Comparison of ENCODE assay signal across 17 cellular contexts in the genomic region with DNA sequence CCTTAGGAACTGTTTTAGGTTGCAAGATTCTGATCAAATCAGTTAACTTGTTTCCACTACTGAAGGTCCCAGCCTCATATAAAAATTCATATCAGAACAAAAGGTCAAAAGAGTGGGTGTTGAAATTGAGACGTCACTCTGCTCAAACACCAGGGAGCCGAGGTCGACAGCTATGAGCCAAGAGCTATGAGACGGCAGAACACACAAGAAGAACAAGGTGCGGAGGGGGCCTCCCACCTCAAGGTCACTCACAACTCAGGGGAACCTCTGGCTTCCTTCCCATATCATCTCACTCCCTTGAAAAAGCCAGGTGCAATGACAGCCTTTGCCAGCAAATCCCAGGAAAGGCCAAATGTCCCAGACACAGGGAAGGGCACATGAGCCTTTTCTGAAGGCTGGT. TPM values are rescaled to one million over a fixed set of nuclear protein-coding genes. Genes with fewer than 3 reads are reported as not detected.
DNase-seq lines count a peak whose midpoint lies in the region; ATAC-seq, FAIRE-seq and TF ChIP-seq lines count a peak whose summit lies in the region.
"Had no signal": no experiment of that assay in that cellular context is flagged by ENCODE, and none has a peak within 500 bp of the region (broad histone marks: within the 10 kb centered on the region; RNA-seq: fewer than 3 reads in every experiment).

No MANE protein-coding gene starts in this region.

- H3K4me1 ChIP-seq in A549 (peaks cover 22% of the 10 kb centered on the region), Peyer's patch (no peaks in the 10 kb centered on the region), gastroesophageal sphincter (no peaks in the 10 kb centered on the region), muscle layer of duodenum (ENCODE audit: control insufficient read depth in 1 of 2, insufficient read depth in 2 of 2, low read length in 2 of 2) (no peaks in the 10 kb centered on the region), Karpas-422 (ENCODE audit: low read length) (no peaks in the 10 kb centered on the region)

- no peak for TF ChIP-seq CTCF in A549 (IDR thresholded peaks at IDR 0.05)
- TF ChIP-seq CTCF in Peyer's patch (IDR thresholded peaks at IDR 0.05), result no peak
- no peak for TF ChIP-seq CTCF in gastroesophageal sphincter (IDR thresholded peaks at IDR 0.05)

- 24% methylated on average over 5 of the region's 5 CpGs for WGBS in A549 (ENCODE audit: missing lambda C conversion rate)
- WGBS in gastroesophageal sphincter (ENCODE audit: low coverage in 1 of 2), 2 donors, result 72% methylated on average over 4 of the region's 5 CpGs; no CpG with 5 or more reads in 1 of the 2 donors

- no peaks in the 10 kb centered on the region for H4K20me1 ChIP-seq in Karpas-422 (ENCODE audit: insufficient read depth, low read depth, low read length)

- H3K27ac ChIP-seq in A549 (peak overlapping the region; percentile 69 to 81), Peyer's patch (peak overlapping the region in 3 of 4 donors; percentile 77 to 96 (median 81)), gastroesophageal sphincter (no peak overlapping the region), muscle layer of duodenum (ENCODE audit: low read length) (peak overlapping the region; percentile 74), Karpas-422 (ENCODE audit: low read length) (no peak overlapping the region)

- no peak overlapping the region for H3K4me3 ChIP-seq in A549
- H3K4me3 ChIP-seq in Peyer's patch, result peak overlapping the region in 3 of 4 donors; percentile 7 to 48 (median 40)
- H3K4me3 ChIP-seq in gastroesophageal sphincter, result no peak overlapping the region
- H3K4me3 ChIP-seq in muscle layer of duodenum (ENCODE audit: low read depth in 1 of 2, low read length in 2 of 2), result peak overlapping the region in 1 of 2 donors; percentile 33
- no peak overlapping the region for H3K4me3 ChIP-seq in Karpas-422 (ENCODE audit: low read length)

- CTCF ChIA-PET in A549 (lab: Yijun Ruan, JAX), result interaction anchor here (1.6 to 3.4 kb wide), 3 partner anchors 21 to 63 kb away, joined by 4 to 8 read pairs (median 5); no protein-coding TSS in a partner anchor

- peak in 1 of 2 experiments; percentile 66 for DNase-seq in A549 (ENCODE audit: low read depth in 1 of 2, low spot score in 1 of 2)
- DNase-seq in Peyer's patch, result peak in 1 of 3 donors; percentile 70
- DNase-seq in stimulated activated effector memory CD8-positive, alpha-beta T cell treated with anti-CD3 and anti-CD28 coated beads, Interleukin-12 subunit alpha, Interleukin-12 subunit beta, amount 100 ng/mL, for 72 hours (ENCODE audit: low spot score in 2 of 2), result no peak
- DNase-seq in Karpas-422, result no peak
- DNase-seq: C1 segment of cervical spinal cord, DMS 273 treated with DMSO at 0.1 percent for 48 hours, GDM1, KBM-7, NCI-H2107, NCI-H345, PC-3 had no signal

- no peak for TF ChIP-seq RAD21 in A549 (conservative IDR thresholded peaks at IDR 0.05 in 1 of 2, IDR thresholded peaks at IDR 0.05 in 1 of 2)

- H3K27me3 ChIP-seq in Peyer's patch (no peaks in the 10 kb centered on the region), gastroesophageal sphincter (no peaks in the 10 kb centered on the region), muscle layer of duodenum (ENCODE audit: low read depth, low read length) (no peaks in the 10 kb centered on the region), Karpas-422 (ENCODE audit: low read length) (no peaks in the 10 kb centered on the region)

- no peaks in the 10 kb centered on the region for H3K9me3 ChIP-seq in A549
- no peaks in the 10 kb centered on the region for H3K9me3 ChIP-seq in Peyer's patch
- H3K9me3 ChIP-seq in gastroesophageal sphincter, result no peaks in the 10 kb centered on the region
- no peaks in the 10 kb centered on the region for H3K9me3 ChIP-seq in muscle layer of duodenum (ENCODE audit: control insufficient read depth in 1 of 2, low read length in 2 of 2)
- no peaks in the 10 kb centered on the region for H3K9me3 ChIP-seq in Karpas-422 (ENCODE audit: low read length)

- H3K36me3 ChIP-seq in Peyer's patch, result peaks cover 0 to 30% (median 0%) of the 10 kb centered on the region in 3 donors
- peaks cover 0 to 47% of the 10 kb centered on the region in 2 donors for H3K36me3 ChIP-seq in gastroesophageal sphincter
- H3K36me3 ChIP-seq in muscle layer of duodenum (ENCODE audit: control insufficient read depth in 1 of 2, insufficient read depth in 2 of 2, low read length in 2 of 2), result peaks cover 14 to 24% of the 10 kb centered on the region in 2 donors
- H3K36me3 ChIP-seq in Karpas-422 (ENCODE audit: insufficient read depth, low read length), result no peaks in the 10 kb centered on the region

- H2AFZ ChIP-seq in Karpas-422 (ENCODE audit: low read length), result no peak overlapping the region

- no peaks in the 10 kb centered on the region for H3K79me2 ChIP-seq in Karpas-422 (ENCODE audit: low read length)

- no peaks in the 10 kb centered on the region for H3K4me1 Mint-ChIP-seq in stimulated activated effector memory CD8-positive, alpha-beta T cell treated with anti-CD3 and anti-CD28 coated beads, Interleukin-12 subunit alpha, Interleukin-12 subunit beta, amount 100 ng/mL, for 72 hours

- H3K4me2 ChIP-seq in A549 (peak overlapping the region; percentile 73), Karpas-422 (ENCODE audit: low read depth, low read length, poor library complexity, severe bottlenecking) (no peak overlapping the region)

- no peak for TF ChIP-seq POLR2A in A549 (IDR thresholded peaks at IDR 0.05; ENCODE audit: low read length)
- TF ChIP-seq POLR2A in Peyer's patch (IDR thresholded peaks at IDR 0.05), result peak in 1 of 2 donors; percentile 68
- TF ChIP-seq POLR2A in gastroesophageal sphincter (IDR thresholded peaks at IDR 0.05), result no peak

- POLR2A ChIA-PET in A549 (lab: Yijun Ruan, JAX), result interaction anchor here (0.6 kb wide), 1 partner anchor 1761 kb away, joined by 3 read pairs; no protein-coding TSS in a partner anchor

- TF ChIP-seq EP300 in A549 (IDR thresholded peaks at IDR 0.05) (peak; percentile 18 to 54; a peak in 2 of 5 replicates), gastroesophageal sphincter (IDR thresholded peaks at IDR 0.05) (no peak)

- H3K36me3 Mint-ChIP-seq in stimulated activated effector memory CD8-positive, alpha-beta T cell treated with anti-CD3 and anti-CD28 coated beads, Interleukin-12 subunit alpha, Interleukin-12 subunit beta, amount 100 ng/mL, for 72 hours, result no peaks in the 10 kb centered on the region

- H3K9ac ChIP-seq in Karpas-422 (ENCODE audit: low read length), result no peak overlapping the region

- H3K4me3 Mint-ChIP-seq in stimulated activated effector memory CD8-positive, alpha-beta T cell treated with anti-CD3 and anti-CD28 coated beads, Interleukin-12 subunit alpha, Interleukin-12 subunit beta, amount 100 ng/mL, for 72 hours, result no peak overlapping the region

- no peak overlapping the region for H3K27ac Mint-ChIP-seq in stimulated activated effector memory CD8-positive, alpha-beta T cell treated with anti-CD3 and anti-CD28 coated beads, Interleukin-12 subunit alpha, Interleukin-12 subunit beta, amount 100 ng/mL, for 72 hours

- no peaks in the 10 kb centered on the region for H3K9me2 ChIP-seq in Karpas-422 (replicated peaks; ENCODE audit: insufficient read depth, low read length)

- H3K9me3 Mint-ChIP-seq in stimulated activated effector memory CD8-positive, alpha-beta T cell treated with anti-CD3 and anti-CD28 coated beads, Interleukin-12 subunit alpha, Interleukin-12 subunit beta, amount 100 ng/mL, for 72 hours, result peaks cover 8% of the 10 kb centered on the region

- FAIRE-seq in A549 (lab: Jason Lieb, UNC), result no peak
- FAIRE-seq: GM12891, H1 had no signal

- ATAC-seq in A549 (peak in 1 of 2 experiments; percentile 72; a peak in 3 of 6 replicates), gastroesophageal sphincter (peak; percentile 28), HG03159 (IDR thresholded peaks at IDR 0.05; ENCODE audit: unreplicated experiment) (no peak), GM21526 (IDR thresholded peaks at IDR 0.05; ENCODE audit: low FRiP score, unreplicated experiment) (no peak)
- ATAC-seq in stimulated activated effector memory CD8-positive, alpha-beta T cell treated with anti-CD3 and anti-CD28 coated beads, Interleukin-12 subunit alpha, Interleukin-12 subunit beta, amount 100 ng/mL, for 72 hours, result no peak
- ATAC-seq: PC-3 had no signal

TF ChIP-seq in A549, 52 proteins besides CTCF, POLR2A, EP300 and RAD21:
- TF ChIP-seq ESRRA (IDR thresholded peaks at IDR 0.05; ENCODE audit: borderline replicate concordance, low read length) (no peak), CEBPB (IDR thresholded peaks at IDR 0.05) (no peak), FOXS1 (CRISPR knock-in tag; IDR thresholded peaks at IDR 0.05) (no peak), JUNB (IDR thresholded peaks at IDR 0.05) (peak; percentile 23; the same call in 1 of the 2 replicates), JUN (IDR thresholded peaks at IDR 0.05) (0 out of 5 replicates have a peak, but pooled peaks of 1 of the 2 experiments have one; percentile 22), RNF2 (IDR thresholded peaks at IDR 0.05; ENCODE audit: borderline replicate concordance, low read depth) (no peak), MAFK (IDR thresholded peaks at IDR 0.05; ENCODE audit: partially characterized antibody) (peak; percentile 56), TP53 (CRISPR knock-in tag; IDR thresholded peaks at IDR 0.05) (no peak), NPAS2 (CRISPR knock-in tag; IDR thresholded peaks at IDR 0.05; ENCODE audit: borderline replicate concordance) (no peak), RCOR1 (IDR thresholded peaks at IDR 0.05; ENCODE audit: low read depth, low read length) (no peak), MYC (IDR thresholded peaks at IDR 0.05; ENCODE audit: borderline replicate concordance, low read length) (no peak)

RNA-seq across cellular contexts. Expression of a gene that starts 0.7 kb away (rescaled TPM):
- polyA plus RNA-seq in A549 (2011; rRNA removed) (2.6 and 3.0 TPM in 2 replicates), A549 (2017; fragmentation: RNase III; extraction: RNeasy Plus Mini Kit Qiagen cat#74134 plus additional on column Dnase treatment) (1.2 to 1.6 TPM (median 1.3 TPM) in 3 replicates)
- polyA plus RNA-seq in A549 (2012; cell fraction: cytosol; rRNA removed), result 0.70 and 0.78 TPM in 2 replicates
- polyA plus RNA-seq in A549 (2012; cell fraction: nucleus; rRNA removed), result 2.5 and 2.7 TPM in 2 replicates
- 0.39 and 2.6 TPM in 2 replicates for polyA minus RNA-seq in A549 (2011; rRNA and poly(A)+ RNA removed)
- total RNA-seq in Peyer's patch (100 to 1,000 TPM in 1 of 4 donors, 10 to 100 TPM in 3; 20.6 to 147 (median 55.0) TPM), gastroesophageal sphincter (1 to 10 TPM; 1.8 to 5.5 (median 3.5) TPM)
- total RNA-seq in Karpas-422 (2014; rRNA removed; shearing (Covaris generic); ENCODE audit: low replicate concordance), result 0.11 TPM in 1 of 2 replicates, not detected in the other

Comparison
In these comparisons a context has a peak if more than half of its experiments do, and no peak if none do; other contexts are left out.
1. H3K27ac ChIP-seq: peak in A549 (2 of 2), Peyer's patch (3 of 4) and muscle layer of duodenum (single experiment); none in gastroesophageal sphincter (0 of 4) and Karpas-422 (single experiment).
2. H3K4me3 ChIP-seq: peak in Peyer's patch (3 of 4); none in A549 (single experiment), gastroesophageal sphincter (0 of 2) and Karpas-422 (single experiment).